ENCODE assay signal across 11 cellular contexts in genomic region chr4:68451246-68452211, GRCh38. TPM values are rescaled to one million over a fixed set of nuclear protein-coding genes. Genes with fewer than 3 reads are reported as not detected.
A peak's percentile ranks its signal among the peaks of the same experiment; 100 is the strongest.
DNase-seq lines count a peak whose midpoint lies in the region; ATAC-seq, FAIRE-seq and TF ChIP-seq lines count a peak whose summit lies in the region.
"Had no signal": no experiment of that assay in that cellular context is flagged by ENCODE, and none has a peak within 500 bp of the region (broad histone marks: within the 10 kb centered on the region; RNA-seq: fewer than 3 reads in every experiment).

No MANE protein-coding gene starts in this region.

- H3K9me1 ChIP-seq in K562 (ENCODE audit: control insufficient read depth, insufficient read depth, low read length), result no peaks in the 10 kb centered on the region

- peaks cover 3% of the 10 kb centered on the region for H3K27me3 ChIP-seq in CD4-positive, CD25-positive, alpha-beta regulatory T cell (ENCODE audit: control insufficient read depth, insufficient read depth, low read length)
- no peaks in the 10 kb centered on the region for H3K27me3 ChIP-seq in K562 (ENCODE audit: control insufficient read depth in 2 of 2, insufficient read depth in 2 of 2, low read length in 2 of 2)

- no peaks in the 10 kb centered on the region for H3K4me1 ChIP-seq in CD4-positive, CD25-positive, alpha-beta regulatory T cell (ENCODE audit: control insufficient read depth, insufficient read depth, low read length, poor library complexity, severe bottlenecking)
- no peaks in the 10 kb centered on the region for H3K4me1 ChIP-seq in K562 (replicated peaks in 1 of 2; ENCODE audit: control insufficient read depth in 2 of 2, insufficient read depth in 2 of 2, low read length in 2 of 2)

- no peaks in the 10 kb centered on the region for H4K20me1 ChIP-seq in K562 (replicated peaks; ENCODE audit: control insufficient read depth, insufficient read depth, low read length)

- BruUV-seq in K562 (replicated peaks; lab: Mats Ljungman, UMichigan), result no TSS peak

- no peak overlapping the region for H3K4me3 ChIP-seq in CD4-positive, CD25-positive, alpha-beta regulatory T cell (ENCODE audit: low read depth, low read length)
- H3K4me3 ChIP-seq in K562, result no peak overlapping the region

- H3K9ac ChIP-seq in K562 (ENCODE audit: insufficient read depth in 1 of 2, low read depth in 2 of 2, low read length in 2 of 2), result no peak overlapping the region

- peak overlapping the region in 1 of 3 donors; percentile 79 for H3K27ac Mint-ChIP-seq in CD4-positive, CD25-positive, alpha-beta regulatory T cell
- H3K27ac Mint-ChIP-seq: CD4-positive, alpha-beta memory T cell had no signal

- TF ChIP-seq CTCF in K562 (IDR thresholded peaks at IDR 0.05 in 2 of 3, conservative IDR thresholded peaks at IDR 0.05 in 1 of 3; ENCODE audit: insufficient read depth in 2 of 3, low read depth in 1 of 3, low read length in 3 of 3), result no peak

- DNase-seq in CD4-positive, CD25-positive, alpha-beta regulatory T cell, result peak in 1 of 3 donors; percentile 12
- DNase-seq in K562 (ENCODE audit: extremely low read depth in 1 of 4, low spot score in 3 of 4) (no peak), NCI-H1436 (lab: John Stamatoyannopoulos, UW) (no peak), HCEC 1CT (no peak), NCI-H2171 treated with DMSO at 0.1 percent for 48 hours (lab: John Stamatoyannopoulos, UW) (no peak), NCI-H446 (lab: John Stamatoyannopoulos, UW) (no peak)
- DNase-seq: CD4-positive, alpha-beta memory T cell had no signal

- no peak for TF ChIP-seq POLR2A in K562 (conservative IDR thresholded peaks at IDR 0.05)

- H3K4me3 Mint-ChIP-seq in CD4-positive, CD25-positive, alpha-beta regulatory T cell, result no peak overlapping the region
- H3K4me3 Mint-ChIP-seq: CD4-positive, alpha-beta memory T cell; central memory CD8-positive, alpha-beta T cell had no signal

- CTCF ChIA-PET in K562 (lab: Yijun Ruan, JAX; ENCODE audit: low intra/inter-chr PET ratio), result no interaction called here

- no peaks in the 10 kb centered on the region for H3K9me3 ChIP-seq in CD4-positive, CD25-positive, alpha-beta regulatory T cell (ENCODE audit: control insufficient read depth in 2 of 2, low read length in 2 of 2)
- H3K9me3 ChIP-seq in K562 (replicated peaks; ENCODE audit: control insufficient read depth, insufficient read depth, low read depth, low read length), result no peaks in the 10 kb centered on the region

- no peak for FAIRE-seq in K562 (lab: Jason Lieb, UNC)

- H3K4me1 Mint-ChIP-seq in CD4-positive, CD25-positive, alpha-beta regulatory T cell, result peaks cover 24 to 45% (median 31%) of the 10 kb centered on the region in 4 donors

- no peak overlapping the region for H3K4me2 ChIP-seq in K562 (ENCODE audit: insufficient read depth, low read length)

- ATAC-seq in CD4-positive, CD25-positive, alpha-beta regulatory T cell (ENCODE audit: low read depth in 2 of 2), result peak; percentile 45 to 50
- ATAC-seq in GM21381 (IDR thresholded peaks at IDR 0.05; ENCODE audit: unreplicated experiment), result peak; percentile 92
- peak; percentile 71 for ATAC-seq in HG03342 (IDR thresholded peaks at IDR 0.05; ENCODE audit: unreplicated experiment)
- no peak for ATAC-seq in K562
- ATAC-seq: SK-N-SH treated with all-trans-retinoic acid at 6 μM for 48 hours had no signal

- no peak for TF ChIP-seq RAD21 in K562 (CRISPR knock-in tag; conservative IDR thresholded peaks at IDR 0.05 in 1 of 2, IDR thresholded peaks at IDR 0.05 in 1 of 2)

- H3K36me3 ChIP-seq in CD4-positive, CD25-positive, alpha-beta regulatory T cell (ENCODE audit: control insufficient read depth, insufficient read depth, low read length), result no peaks in the 10 kb centered on the region
- no peaks in the 10 kb centered on the region for H3K36me3 ChIP-seq in K562 (ENCODE audit: control insufficient read depth, insufficient read depth, low read length)

- no peak overlapping the region for H2AFZ ChIP-seq in K562 (ENCODE audit: low read depth, low read length)

- H3K27me3 Mint-ChIP-seq in CD4-positive, CD25-positive, alpha-beta regulatory T cell, result peaks cover 13% of the 10 kb centered on the region

- intact Hi-C loops in K562 (cut with micrococcal nuclease), result no loop called here

- POLR2A ChIA-PET in K562 (lab: Yijun Ruan, JAX), result interaction anchor here (1.9 kb wide), 1 partner anchor 10 kb away, joined by 4 read pairs; no protein-coding TSS in a partner anchor

- H3K9me3 Mint-ChIP-seq in CD4-positive, CD25-positive, alpha-beta regulatory T cell, result peaks cover 0 to 3% (median 0%) of the 10 kb centered on the region in 7 donors
- H3K9me3 Mint-ChIP-seq: CD4-positive, alpha-beta memory T cell; central memory CD8-positive, alpha-beta T cell had no signal

- TF ChIP-seq EP300 in K562 (IDR thresholded peaks at IDR 0.05; ENCODE audit: low read length), result no peak

- no peaks in the 10 kb centered on the region for H3K36me3 Mint-ChIP-seq in CD4-positive, CD25-positive, alpha-beta regulatory T cell
- H3K36me3 Mint-ChIP-seq: CD4-positive, alpha-beta memory T cell had no signal

- no peaks in the 10 kb centered on the region for H3K79me2 ChIP-seq in K562 (ENCODE audit: control insufficient read depth, insufficient read depth, low read length)

- in situ Hi-C loops in K562 (cut with MboI), result no loop called here

- no peak overlapping the region for H3K27ac ChIP-seq in CD4-positive, CD25-positive, alpha-beta regulatory T cell (ENCODE audit: insufficient read depth, low read length, poor library complexity, severe bottlenecking)
- no peak overlapping the region for H3K27ac ChIP-seq in K562 (ENCODE audit: extremely low read depth, low read depth, low read length)

TF ChIP-seq in K562, 482 proteins besides CTCF, POLR2A, EP300 and RAD21:
- TF ChIP-seq MAZ (CRISPR knock-in tag; conservative IDR thresholded peaks at IDR 0.05 in 1 of 2, IDR thresholded peaks at IDR 0.05 in 1 of 2), result no peak
- TF ChIP-seq MAFG (tag; conservative IDR thresholded peaks at IDR 0.05), result peak; percentile 22; the same call in 1 of the 2 replicates

RNA-seq across cellular contexts. Expression of gene TMPRSS11E, which starts 4.3 kb away (rescaled TPM):
- total RNA-seq in CD4-positive, CD25-positive, alpha-beta regulatory T cell, result not detected
- under 1 TPM in 1 of 4 donors, not detected in 3; 0.22 TPM for polyA plus RNA-seq in CD4-positive, CD25-positive, alpha-beta regulatory T cell
- not detected in 2 replicates for total RNA-seq in K562 (2011; cell fraction: chromatin; rRNA removed; ENCODE audit: low replicate concordance)
- total RNA-seq in K562 (2011; cell fraction: nucleolus; rRNA removed), result not detected in 2 replicates
- total RNA-seq in K562 (2011; cell fraction: nucleoplasm; rRNA removed), result not detected in 2 replicates
- total RNA-seq in K562 (2014; rRNA removed) (not detected in 2 replicates), K562 (2014; rRNA removed; fragmentation: Illumina TruSeq; extraction: Trizol) (not detected in 2 replicates), K562 (2015; rRNA removed; fragmentation: Illumina TruSeq; extraction: Trizol) (not detected in 2 replicates), K562 (2021) (not detected in 2 replicates)
- polyA plus RNA-seq in K562 (2011; rRNA removed) (not detected in 2 replicates), K562 (2014; fragmentation: Illumina TruSeq; extraction: Trizol) (not detected in 2 replicates), K562 (2014; fragmentation: Nextera tagmentation; extraction: Ambion mirVana) (not detected), K562 (2014; rRNA removed) (not detected in 2 replicates)
- not detected in 2 replicates for polyA plus RNA-seq in K562 (2011; cell fraction: cytosol; rRNA removed)
- not detected in 2 replicates for polyA plus RNA-seq in K562 (2011; cell fraction: nucleus; rRNA removed)
- not detected in 2 replicates for polyA plus RNA-seq in K562 (2012)
- not detected in 2 replicates for polyA minus RNA-seq in K562 (2011; rRNA and poly(A)+ RNA removed)
- polyA minus RNA-seq in K562 (2011; cell fraction: cytosol; rRNA and poly(A)+ RNA removed), result not detected in 2 replicates
- polyA minus RNA-seq in K562 (2011; cell fraction: nucleus; rRNA and poly(A)+ RNA removed), result not detected in 2 replicates
- total RNA-seq: CD4-positive, alpha-beta memory T cell had no signal
